Comparison of ENCODE assay signal across 19 cellular contexts in genomic region chr10:84401838-84402611, GRCh38.
DNase-seq lines count a peak whose midpoint lies in the region; ATAC-seq and TF ChIP-seq lines count a peak whose summit lies in the region.
"Had no signal": no experiment of that assay in that cellular context is flagged by ENCODE, and none has a peak within 500 bp of the region (broad histone marks: within the 10 kb centered on the region; RNA-seq: fewer than 3 reads in every experiment).

No MANE protein-coding gene starts in this region.

- no peaks in the 10 kb centered on the region for H3K36me3 ChIP-seq in ovary
- H3K36me3 ChIP-seq: MG63 had no signal

- no peak for ATAC-seq in natural killer cell
- ATAC-seq in natural killer cell treated with Interleukin-12 subunit alpha and Interleukin-12 subunit beta and Interleukin-15 and Interleukin-18, amount 100 ng/mL, for 72 hours = no peak
- no peak for ATAC-seq in GM18517 (IDR thresholded peaks at IDR 0.05; ENCODE audit: unreplicated experiment)
- no peak for ATAC-seq in HG03342 (IDR thresholded peaks at IDR 0.05; ENCODE audit: unreplicated experiment)
- ATAC-seq: foreskin keratinocyte had no signal

- no peak for TF ChIP-seq EP300 in ovary (IDR thresholded peaks at IDR 0.05)

- intact Hi-C loops in natural killer cell (cut with micrococcal nuclease) (no loop called here), ovary (cut with DNase I) (no loop called here)

- no peaks in the 10 kb centered on the region for H3K9me3 ChIP-seq in ovary
- H3K9me3 ChIP-seq: testis had no signal

- H3K27ac ChIP-seq in epithelial cell of prostate = no peak overlapping the region
- no peak overlapping the region for H3K27ac ChIP-seq in ovary
- H3K27ac ChIP-seq: foreskin keratinocyte, testis had no signal

- H3K4me3 ChIP-seq in ovary = no peak overlapping the region
- H3K4me3 ChIP-seq: MG63, testis had no signal

- peaks cover 60 to 71% of the 10 kb centered on the region in 2 donors for H3K4me1 Mint-ChIP-seq in natural killer cell
- peaks cover 48 to 69% of the 10 kb centered on the region in 2 donors for H3K4me1 Mint-ChIP-seq in natural killer cell treated with Interleukin-12 subunit alpha and Interleukin-12 subunit beta and Interleukin-15 and Interleukin-18, amount 100 ng/mL, for 72 hours (ENCODE audit: low read depth in 2 of 2)

- TF ChIP-seq POLR2A in ovary (IDR thresholded peaks at IDR 0.05) = no peak

- H3K9me3 Mint-ChIP-seq in natural killer cell = peaks cover 2% of the 10 kb centered on the region in 2 donors
- H3K9me3 Mint-ChIP-seq in natural killer cell treated with Interleukin-12 subunit alpha and Interleukin-12 subunit beta and Interleukin-15 and Interleukin-18, amount 100 ng/mL, for 72 hours = no peaks in the 10 kb centered on the region
- H3K9me3 Mint-ChIP-seq: CD4-positive, alpha-beta T cell had no signal

- H3K27ac Mint-ChIP-seq in natural killer cell = peak overlapping the region; percentile 6 to 67
- no peak overlapping the region for H3K27ac Mint-ChIP-seq in natural killer cell treated with Interleukin-12 subunit alpha and Interleukin-12 subunit beta and Interleukin-15 and Interleukin-18, amount 100 ng/mL, for 72 hours
- H3K27ac Mint-ChIP-seq: CD4-positive, alpha-beta T cell; endodermal cell had no signal

- TF ChIP-seq CTCF in natural killer cell (IDR thresholded peaks at IDR 0.05) (no peak), ovary (IDR thresholded peaks at IDR 0.05) (no peak)

- H3K27me3 ChIP-seq in ovary = no peaks in the 10 kb centered on the region
- H3K27me3 ChIP-seq: foreskin keratinocyte, MG63, testis had no signal

- 81 to 85% (median 85%) methylated on average over 6 of the region's 6 CpGs for WGBS in ovary, 3 donors

- H3K4me1 ChIP-seq in ovary (ENCODE audit: insufficient read depth) = peaks cover 3% of the 10 kb centered on the region
- H3K4me1 ChIP-seq: testis had no signal

- H3K27me3 Mint-ChIP-seq in natural killer cell (ENCODE audit: low read depth in 2 of 2) = no peaks in the 10 kb centered on the region
- H3K27me3 Mint-ChIP-seq in natural killer cell treated with Interleukin-12 subunit alpha and Interleukin-12 subunit beta and Interleukin-15 and Interleukin-18, amount 100 ng/mL, for 72 hours = no peaks in the 10 kb centered on the region
- H3K27me3 Mint-ChIP-seq: CD4-positive, alpha-beta T cell had no signal

- DNase-seq in natural killer cell (no peak), epithelial cell of prostate (ENCODE audit: low read depth, low spot score) (peak; percentile 39), medulla oblongata (ENCODE audit: extremely low spot score) (peak; percentile 25), ovary (no peak), AG20443 (ENCODE audit: low spot score) (no peak)
- no peak for DNase-seq in natural killer cell treated with Interleukin-12 subunit alpha and Interleukin-12 subunit beta and Interleukin-15 and Interleukin-18, amount 100 ng/mL, for 72 hours (ENCODE audit: low spot score)
- DNase-seq: ACHN; aorta; CD4-positive, alpha-beta T cell; DMS153; endodermal cell; foreskin keratinocyte; MG63; NCI-H1694 treated with DMSO at 0.1 percent for 48 hours; NCI-H345; Right ventricle myocardium superior; testis had no signal

- H3K4me3 Mint-ChIP-seq in natural killer cell = no peak overlapping the region
- H3K4me3 Mint-ChIP-seq in natural killer cell treated with Interleukin-12 subunit alpha and Interleukin-12 subunit beta and Interleukin-15 and Interleukin-18, amount 100 ng/mL, for 72 hours = no peak overlapping the region
- H3K4me3 Mint-ChIP-seq: CD4-positive, alpha-beta T cell; endodermal cell had no signal

- H3K36me3 Mint-ChIP-seq in natural killer cell = peaks cover 7% of the 10 kb centered on the region
- peaks cover 12% of the 10 kb centered on the region for H3K36me3 Mint-ChIP-seq in natural killer cell treated with Interleukin-12 subunit alpha and Interleukin-12 subunit beta and Interleukin-15 and Interleukin-18, amount 100 ng/mL, for 72 hours

Comparison
In these comparisons a context has a peak if more than half of its experiments do, and no peak if none do; other contexts are left out.
1. H3K27ac Mint-ChIP-seq: peak in natural killer cell (2 of 2); none in natural killer cell treated with Interleukin-12 subunit alpha and Interleukin-12 subunit beta and Interleukin-15 and Interleukin-18, amount 100 ng/mL, for 72 hours (0 of 2).
2. DNase-seq: peak in epithelial cell of prostate (single experiment) and medulla oblongata (single experiment); none in natural killer cell (single experiment), natural killer cell treated with Interleukin-12 subunit alpha and Interleukin-12 subunit beta and Interleukin-15 and Interleukin-18, amount 100 ng/mL, for 72 hours (single experiment), ovary (0 of 5) and AG20443 (single experiment).